In the genomic region with DNA sequence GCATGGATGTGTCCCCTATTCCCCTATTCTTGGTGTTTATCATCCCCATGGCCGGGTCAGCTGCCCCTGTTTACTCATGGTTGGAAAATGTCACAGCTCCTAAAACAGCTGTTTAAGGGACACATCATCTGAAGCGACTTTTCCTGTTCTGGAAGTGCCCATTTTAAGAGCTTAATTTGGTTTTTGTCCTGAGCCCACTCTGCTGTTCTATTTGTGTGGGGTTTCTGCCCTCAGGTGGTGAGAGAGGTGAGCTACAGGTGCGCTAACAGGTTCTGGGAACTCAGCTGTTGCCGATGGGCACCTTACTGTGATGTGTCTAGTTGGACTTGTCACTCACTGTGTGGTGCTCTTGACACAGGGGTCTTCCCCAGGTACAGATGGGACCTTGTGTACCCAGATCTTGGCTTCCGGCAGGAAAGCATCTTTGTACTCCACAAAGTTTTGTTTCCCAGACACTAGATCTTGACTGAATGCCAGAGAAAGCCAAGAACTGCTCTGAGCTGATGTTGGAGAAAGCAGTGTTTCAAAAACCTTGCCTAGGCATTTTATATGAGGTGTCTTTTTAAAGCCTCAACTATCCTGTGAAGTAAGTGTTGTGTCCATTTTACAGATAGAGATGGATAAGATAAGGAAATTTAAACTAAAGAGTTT, we compare ENCODE assay signal across 8 cellular contexts. TPM values are rescaled to one million over a fixed set of nuclear protein-coding genes. Genes with fewer than 3 reads are reported as not detected.
DNase-seq lines count a peak whose midpoint lies in the region; ATAC-seq, FAIRE-seq and TF ChIP-seq lines count a peak whose summit lies in the region.

No MANE protein-coding gene starts in this region.

- TF ChIP-seq CTCF in keratinocyte (optimal IDR thresholded peaks at IDR 0.05 in 1 of 3, IDR thresholded peaks at IDR 0.05 in 1 of 3, conservative IDR thresholded peaks at IDR 0.05 in 1 of 3; ENCODE audit: extremely low read depth in 1 of 3, insufficient read depth in 2 of 3, low read length in 3 of 3), result peak; percentile 85 to 95 (median 87)
- peak; percentile 40 to 63 (median 51) for TF ChIP-seq CTCF in transverse colon (IDR thresholded peaks at IDR 0.05)

- DNase-seq in activated naive CD4-positive, alpha-beta T cell treated with anti-CD3 and anti-CD28 coated beads, Interleukin-2, amount 10 ng/mL, durations not matched to agents 7 days and 5 days, result peak; percentile 34
- DNase-seq in activated naive CD4-positive, alpha-beta T cell treated with Interleukin-2 at 50 U/mL for 16 hours, result no peak
- DNase-seq in NAMALWA (ENCODE audit: low spot score) (peak; percentile 68), keratinocyte (ENCODE audit: low read depth, low spot score) (peak; percentile 48), transverse colon (peak; percentile 25)
- DNase-seq in activated CD4-positive, alpha-beta T cell treated with anti-CD3 and anti-CD28 coated beads, Interleukin-2, amount 10 ng/mL, durations not matched to agents 24 days and 14 days, result peak; percentile 64

- no peaks in the 10 kb centered on the region for H3K9me1 ChIP-seq in keratinocyte (ENCODE audit: control insufficient read depth, extremely low read depth, insufficient read depth, low read length)

- no peaks in the 10 kb centered on the region for H4K20me1 ChIP-seq in keratinocyte (ENCODE audit: control insufficient read depth, extremely low read depth, insufficient read depth, low read length)

- no peaks in the 10 kb centered on the region for H3K9me3 Mint-ChIP-seq in activated naive CD4-positive, alpha-beta T cell treated with anti-CD3 and anti-CD28 coated beads, Interleukin-2, amount 10 ng/mL, durations not matched to agents 7 days and 5 days
- no peaks in the 10 kb centered on the region for H3K9me3 Mint-ChIP-seq in activated CD4-positive, alpha-beta T cell treated with anti-CD3 and anti-CD28 coated beads, Interleukin-2, amount 10 ng/mL, durations not matched to agents 24 days and 14 days

- H3K9me3 ChIP-seq in keratinocyte (ENCODE audit: control insufficient read depth, low read depth, low read length) (no peaks in the 10 kb centered on the region), transverse colon (no peaks in the 10 kb centered on the region)

- no peak for ATAC-seq in GM18520 (IDR thresholded peaks at IDR 0.05; ENCODE audit: unreplicated experiment)
- ATAC-seq in GM21381 (IDR thresholded peaks at IDR 0.05; ENCODE audit: unreplicated experiment), result no peak

- no peak overlapping the region for H3K4me3 Mint-ChIP-seq in activated naive CD4-positive, alpha-beta T cell treated with anti-CD3 and anti-CD28 coated beads, Interleukin-2, amount 10 ng/mL, durations not matched to agents 7 days and 5 days
- no peak overlapping the region for H3K4me3 Mint-ChIP-seq in activated CD4-positive, alpha-beta T cell treated with anti-CD3 and anti-CD28 coated beads, Interleukin-2, amount 10 ng/mL, durations not matched to agents 24 days and 14 days

- no peak for TF ChIP-seq EP300 in transverse colon (IDR thresholded peaks at IDR 0.05; ENCODE audit: low read depth)

- dilution Hi-C loops in keratinocyte (cut with MboI; ENCODE audit: extremely low pct_ligation_motif_present, low sequenced_read_pairs), result loop anchor here (25.0 kb wide), 1 partner anchor 159 kb away; no protein-coding TSS in a partner anchor

- H3K36me3 Mint-ChIP-seq in activated naive CD4-positive, alpha-beta T cell treated with anti-CD3 and anti-CD28 coated beads, Interleukin-2, amount 10 ng/mL, durations not matched to agents 7 days and 5 days, result no peaks in the 10 kb centered on the region
- H3K36me3 Mint-ChIP-seq in activated CD4-positive, alpha-beta T cell treated with anti-CD3 and anti-CD28 coated beads, Interleukin-2, amount 10 ng/mL, durations not matched to agents 24 days and 14 days (ENCODE audit: low read depth), result no peaks in the 10 kb centered on the region

- no peak overlapping the region for H3K27ac ChIP-seq in keratinocyte (ENCODE audit: control insufficient read depth, insufficient read depth, low read length)
- no peak overlapping the region for H3K27ac ChIP-seq in transverse colon

- H3K4me3 ChIP-seq in keratinocyte (ENCODE audit: control insufficient read depth in 2 of 3, extremely low read depth in 1 of 3, insufficient read depth in 2 of 3, low read depth in 1 of 3, low read length in 3 of 3) (no peak overlapping the region), transverse colon (no peak overlapping the region)

- no peak overlapping the region for H3K27ac Mint-ChIP-seq in activated naive CD4-positive, alpha-beta T cell treated with anti-CD3 and anti-CD28 coated beads, Interleukin-2, amount 10 ng/mL, durations not matched to agents 7 days and 5 days
- H3K27ac Mint-ChIP-seq in activated CD4-positive, alpha-beta T cell treated with anti-CD3 and anti-CD28 coated beads, Interleukin-2, amount 10 ng/mL, durations not matched to agents 24 days and 14 days, result no peak overlapping the region

- H3K4me1 Mint-ChIP-seq in activated naive CD4-positive, alpha-beta T cell treated with anti-CD3 and anti-CD28 coated beads, Interleukin-2, amount 10 ng/mL, durations not matched to agents 7 days and 5 days, result peaks cover 3% of the 10 kb centered on the region
- peaks cover 11% of the 10 kb centered on the region for H3K4me1 Mint-ChIP-seq in activated CD4-positive, alpha-beta T cell treated with anti-CD3 and anti-CD28 coated beads, Interleukin-2, amount 10 ng/mL, durations not matched to agents 24 days and 14 days

- intact Hi-C loops in activated CD4-positive, alpha-beta T cell treated with anti-CD3 and anti-CD28 coated beads, Interleukin-2, amount 10 ng/mL, durations not matched to agents 24 days and 14 days (cut with micrococcal nuclease), result no loop called here
- intact Hi-C loops in transverse colon (cut with DNase I; ENCODE audit: low total_unique reads), result loop anchor here (10.0 kb wide), 1 partner anchor 537 kb away; no protein-coding TSS in a partner anchor

- WGBS in transverse colon (ENCODE audit: low coverage in 1 of 2), 2 donors, result 0 to 30% methylated on average over 1 to 5 of the region's 5 CpGs

- peak overlapping the region; percentile 29 for H3K4me2 ChIP-seq in keratinocyte (ENCODE audit: control insufficient read depth, extremely low read depth, insufficient read depth, low read depth, low read length)

- H3K27me3 ChIP-seq in keratinocyte (ENCODE audit: control insufficient read depth, extremely low read depth, insufficient read depth, low read length), result no peaks in the 10 kb centered on the region
- H3K27me3 ChIP-seq in transverse colon, result peaks cover 13% of the 10 kb centered on the region

- in situ Hi-C loops in transverse colon (cut with MboI; ENCODE audit: low pct_ligation_motif_present in 1 of 4, low pct_unique_long_range_greater_than_20kb in 1 of 4, low sequenced_read_pairs in 3 of 4), result loop anchor here in 3 of 4 donors (10.0 kb wide), 1 partner anchor 157 kb away; no protein-coding TSS in a partner anchor

- CTCF ChIA-PET in activated naive CD4-positive, alpha-beta T cell treated with anti-CD3 and anti-CD28 coated beads, Interleukin-2, amount 10 ng/mL, durations not matched to agents 7 days and 5 days (lab: Charles Lee), result interaction anchor here (0.8 to 14.0 kb wide), 10 partner anchors 10 to 156 kb away, joined by 3 to 171 read pairs (median 6); no protein-coding TSS in a partner anchor

- peaks cover 70% of the 10 kb centered on the region for H3K27me3 Mint-ChIP-seq in activated naive CD4-positive, alpha-beta T cell treated with anti-CD3 and anti-CD28 coated beads, Interleukin-2, amount 10 ng/mL, durations not matched to agents 7 days and 5 days
- H3K27me3 Mint-ChIP-seq in activated CD4-positive, alpha-beta T cell treated with anti-CD3 and anti-CD28 coated beads, Interleukin-2, amount 10 ng/mL, durations not matched to agents 24 days and 14 days, result peaks cover 40% of the 10 kb centered on the region

- H3K4me1 ChIP-seq in keratinocyte (ENCODE audit: control insufficient read depth, extremely low read depth, insufficient read depth, low read length) (peaks cover 28% of the 10 kb centered on the region), transverse colon (peaks cover 7 to 12% (median 9%) of the 10 kb centered on the region in 4 donors)

- H3K36me3 ChIP-seq in keratinocyte (ENCODE audit: control insufficient read depth in 2 of 2, extremely low read depth in 1 of 2, insufficient read depth in 2 of 2, low read length in 2 of 2) (no peaks in the 10 kb centered on the region), transverse colon (no peaks in the 10 kb centered on the region)

- H3K79me2 ChIP-seq in keratinocyte (ENCODE audit: control insufficient read depth, insufficient read depth, low read length), result no peaks in the 10 kb centered on the region

- H2AFZ ChIP-seq in keratinocyte (ENCODE audit: control insufficient read depth, low read length), result no peak overlapping the region

- H3K9ac ChIP-seq in keratinocyte (ENCODE audit: control insufficient read depth, extremely low read depth, insufficient read depth, low read length), result no peak overlapping the region

- peak; percentile 73 for FAIRE-seq in keratinocyte (lab: Jason Lieb, UNC)

- TF ChIP-seq POLR2A in transverse colon (IDR thresholded peaks at IDR 0.05), result no peak

RNA-seq across cellular contexts. Expression of a gene that starts 59.0 kb away (rescaled TPM):
- total RNA-seq in activated CD4-positive, alpha-beta T cell treated with anti-CD3 and anti-CD28 coated beads, Interleukin-2, amount 10 ng/mL, durations not matched to agents 24 days and 14 days, result not detected in 2 replicates
- polyA plus RNA-seq in keratinocyte, result 2.5 to 3.0 TPM (median 2.8 TPM) in 3 replicates
- polyA plus RNA-seq in keratinocyte (2011; ENCODE audit: low read depth), result 0.72 TPM
- polyA plus RNA-seq in keratinocyte (2011; cell fraction: cytosol; rRNA removed), result 1.2 and 1.4 TPM in 2 replicates
- polyA plus RNA-seq in keratinocyte (2011; cell fraction: nucleus; rRNA removed), result 5.2 TPM in 2 replicates
- polyA plus RNA-seq in keratinocyte (2012; ENCODE audit: low replicate concordance), result 0.90 and 3.0 TPM in 2 replicates
- 0.69 to 2.4 TPM (median 1.7 TPM) in 3 replicates for polyA minus RNA-seq in keratinocyte
- 2.9 TPM for polyA minus RNA-seq in keratinocyte (2011; cell fraction: cytosol; rRNA and poly(A)+ RNA removed)
- 3.3 and 4.1 TPM in 2 replicates for polyA minus RNA-seq in keratinocyte (2011; cell fraction: nucleus; rRNA and poly(A)+ RNA removed)
- 10 to 100 TPM in 1 of 4 donors, 1 to 10 TPM in 3; 1.4 to 11.2 (median 4.1) TPM for total RNA-seq in transverse colon
